Comparison of ENCODE assay signal across 8 cellular contexts in the genomic region with DNA sequence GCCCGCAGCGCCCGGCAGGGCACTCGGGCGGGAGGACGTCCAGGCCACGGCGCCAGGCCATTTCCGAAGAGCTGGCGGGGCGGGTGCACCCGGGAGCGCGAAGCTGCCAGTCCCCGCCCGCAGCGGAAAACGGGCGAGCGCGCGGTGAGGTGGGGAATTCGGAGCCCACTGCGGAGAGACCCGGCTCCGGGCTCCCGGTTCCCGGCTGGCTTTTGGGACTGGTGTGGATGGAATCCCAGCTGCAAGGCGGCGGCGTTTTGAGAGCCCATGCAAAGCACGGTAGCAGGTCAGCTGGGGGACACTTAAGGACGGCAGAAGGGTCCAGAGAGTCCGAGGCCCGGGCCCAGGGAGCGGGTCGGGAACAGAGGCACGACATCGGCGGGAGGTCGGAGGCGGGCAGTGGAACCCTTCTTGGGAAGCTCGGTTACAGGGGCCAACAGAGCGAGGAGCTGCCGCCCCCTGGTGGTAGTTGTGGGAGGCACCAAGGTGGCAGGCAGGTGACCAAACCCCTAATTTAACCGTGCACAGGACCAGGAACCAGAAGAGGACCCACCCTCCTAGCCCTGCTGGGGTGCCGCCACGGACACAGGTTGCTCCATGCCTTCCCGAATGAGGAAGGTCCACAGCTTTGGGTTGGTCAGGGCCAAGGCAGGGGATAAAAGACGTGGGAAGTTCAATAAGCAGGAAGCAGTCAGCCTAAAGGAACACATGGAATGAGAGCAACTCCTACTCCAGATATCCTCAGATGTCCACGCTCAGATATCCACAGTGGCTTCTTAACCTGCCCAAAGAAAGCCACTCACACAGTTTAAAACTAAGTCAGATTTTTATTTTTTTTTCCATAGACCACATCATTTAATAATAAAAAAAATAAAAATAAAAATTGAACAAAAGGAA. TPM values are rescaled to one million over a fixed set of nuclear protein-coding genes. Genes with fewer than 3 reads are reported as not detected.
DNase-seq lines count a peak whose midpoint lies in the region; ATAC-seq and TF ChIP-seq lines count a peak whose summit lies in the region.

No MANE protein-coding gene starts in this region.

- H3K4ac ChIP-seq in H9 (ENCODE audit: low read depth, low read length), result no peak overlapping the region

- H3K18ac ChIP-seq in H9 (ENCODE audit: insufficient read length, low read depth, low read length), result peak overlapping the region; percentile 51

- H3K56ac ChIP-seq in H9 (ENCODE audit: insufficient read length, low read depth, low read length), result no peak overlapping the region

- H2BK120ac ChIP-seq in H9 (ENCODE audit: low read depth, low read length, poor library complexity, severe bottlenecking), result no peak overlapping the region

- H3K4me1 ChIP-seq in DOHH2 (ENCODE audit: control insufficient read depth, low read length) (peaks cover 26% of the 10 kb centered on the region), H9 (ENCODE audit: insufficient read depth, low read length) (no peaks in the 10 kb centered on the region; the same call in 1 of the 2 replicates)

- DNase-seq in H9, result peak; percentile 95
- DNase-seq in NB4 (ENCODE audit: low read depth), result peak; percentile 92
- peak; percentile 82 for DNase-seq in activated gamma-delta T cell treated with anti-CD3 and anti-CD28 coated beads, Interleukin-2, amount 50 U/mL, for 16 hours (ENCODE audit: low read depth)
- peak; percentile 90 for DNase-seq in Right ventricle myocardium inferior (ENCODE audit: missing footprints)
- DNase-seq in posterior vena cava (ENCODE audit: low spot score), result peak; percentile 96
- DNase-seq in ureter (ENCODE audit: low spot score), result peak; percentile 92
- no peak for DNase-seq in COR-L47 (lab: John Stamatoyannopoulos, UW)

- H3K9me3 Mint-ChIP-seq in H9, result no peaks in the 10 kb centered on the region

- peak overlapping the region; percentile 71 for H3K14ac ChIP-seq in H9 (ENCODE audit: insufficient read depth, low read length)

- no peak overlapping the region for H2BK5ac ChIP-seq in H9 (ENCODE audit: insufficient read length, low read length)

- H2AK5ac ChIP-seq in H9 (ENCODE audit: insufficient read length, low read length), result no peak overlapping the region

- no peak overlapping the region for H2BK20ac ChIP-seq in H9 (ENCODE audit: low read depth, low read length, poor library complexity, severe bottlenecking)

- peaks cover 36% of the 10 kb centered on the region for H3K36me3 ChIP-seq in DOHH2 (ENCODE audit: control insufficient read depth, low read length)

- H3K27me3 ChIP-seq in DOHH2 (ENCODE audit: control insufficient read depth, low read length) (peaks cover 6% of the 10 kb centered on the region; the same call in 1 of the 2 replicates), H9 (ENCODE audit: insufficient read depth, low read length) (no peaks in the 10 kb centered on the region)

- H2AFZ ChIP-seq in H9 (ENCODE audit: low read length), result no peak overlapping the region

- peaks cover 15% of the 10 kb centered on the region for H3K23me2 ChIP-seq in H9 (ENCODE audit: insufficient read length, low read depth, low read length, poor library complexity, severe bottlenecking)

- no peak overlapping the region for H3K23ac ChIP-seq in H9 (ENCODE audit: insufficient read length, low read depth, low read length)

- no peak overlapping the region for H4K5ac ChIP-seq in H9 (ENCODE audit: insufficient read length, low read depth, low read length)

- H3K27ac Mint-ChIP-seq in H9, result peak overlapping the region; percentile 85 to 96 (median 93); a peak in 5 of 7 replicates

- H3K9ac ChIP-seq in H9 (ENCODE audit: extremely low read depth, insufficient read length, low read length), result peak overlapping the region; percentile 23

- no peak overlapping the region for H4K8ac ChIP-seq in H9 (replicated peaks; ENCODE audit: insufficient read length, low read depth, low read length)

- peaks cover 9% of the 10 kb centered on the region for H3K27me3 Mint-ChIP-seq in H9 (ENCODE audit: low read depth)

- TF ChIP-seq CTCF in DOHH2 (IDR thresholded peaks at IDR 0.05; ENCODE audit: low read depth, low read length, poor library complexity, severe bottlenecking) (peak; percentile 96), H9 (conservative IDR thresholded peaks at IDR 0.05) (peak; percentile 97), NB4 (IDR thresholded peaks at IDR 0.05; ENCODE audit: low read depth, low read length) (peak; percentile 85)

- ATAC-seq in Right ventricle myocardium inferior, result peak; percentile 73

- H3K79me2 ChIP-seq in DOHH2 (ENCODE audit: control insufficient read depth, low read length), result no peaks in the 10 kb centered on the region
- H3K79me2 ChIP-seq in H9 (ENCODE audit: insufficient read depth, low read length), result no peaks in the 10 kb centered on the region

- no peak overlapping the region for H3K27ac ChIP-seq in DOHH2 (ENCODE audit: low read depth, low read length)
- no peak overlapping the region for H3K27ac ChIP-seq in H9 (ENCODE audit: insufficient read length, low read depth, low read length)

- H3K4me3 ChIP-seq in DOHH2 (ENCODE audit: low read length), result peak overlapping the region; percentile 76
- H3K4me3 ChIP-seq in NB4 (ENCODE audit: low read depth, low read length), result peak overlapping the region; percentile 46

- H4K91ac ChIP-seq in H9 (ENCODE audit: insufficient read length, low read depth, low read length), result no peak overlapping the region

- peak overlapping the region; percentile 95 for H3K4me2 ChIP-seq in DOHH2 (ENCODE audit: low read length)
- H3K4me2 ChIP-seq in H9 (ENCODE audit: insufficient read depth, insufficient read length, low read length), result peak overlapping the region; percentile 96

- peaks cover 15 to 18% of the 10 kb centered on the region in 2 experiments for H3K4me1 Mint-ChIP-seq in H9

- peaks cover 26 to 57% (median 56%) of the 10 kb centered on the region in 3 experiments for H3K36me3 Mint-ChIP-seq in H9 (ENCODE audit: insufficient read depth in 1 of 3, low read depth in 3 of 3)

- H3K4me3 Mint-ChIP-seq in H9, result peak overlapping the region; percentile 85 to 92

- peaks cover 30% of the 10 kb centered on the region for H3F3A ChIP-seq in DOHH2 (ENCODE audit: control insufficient read depth, insufficient read depth)

- no CpG with 5 or more reads among the region's 51 CpGs for WGBS in H9 (ENCODE audit: extremely low coverage, insufficient read length, low lambda C conversion rate)

- H2BK15ac ChIP-seq in H9 (ENCODE audit: low read depth, low read length), result no peak overlapping the region

- H3T11ph ChIP-seq in H9 (ENCODE audit: low read length), result no peak overlapping the region

- no peaks in the 10 kb centered on the region for H3K9me2 ChIP-seq in DOHH2 (replicated peaks; ENCODE audit: control insufficient read depth, low read length)

- no peaks in the 10 kb centered on the region for H4K20me1 ChIP-seq in DOHH2 (ENCODE audit: control insufficient read depth, insufficient read depth, low read depth, low read length)
- no peaks in the 10 kb centered on the region for H4K20me1 ChIP-seq in H9 (ENCODE audit: control insufficient read depth, insufficient read depth, insufficient read length)

- intact Hi-C loops in Right ventricle myocardium inferior (cut with DNase I), result loop anchor here (1.0 to 10.0 kb wide), 4 partner anchors 63 to 503 kb away; a partner anchor contains a TSS
- intact Hi-C loops in posterior vena cava (cut with DNase I), result loop anchor here (2.0 to 5.0 kb wide), 2 partner anchors 71 kb away; no protein-coding TSS in a partner anchor

- H3K9me3 ChIP-seq in DOHH2 (ENCODE audit: control insufficient read depth, insufficient read depth, low read length) (no peaks in the 10 kb centered on the region), H9 (ENCODE audit: control insufficient read depth, low read depth, low read length) (no peaks in the 10 kb centered on the region)

- no peak overlapping the region for H2BK12ac ChIP-seq in H9 (ENCODE audit: insufficient read length, low read depth, low read length)

- H3K79me1 ChIP-seq in H9 (ENCODE audit: insufficient read depth, low read depth, low read length, poor library complexity, severe bottlenecking), result no peaks in the 10 kb centered on the region

- peak; percentile 27 for TF ChIP-seq POLR2A in NB4 (IDR thresholded peaks at IDR 0.05; ENCODE audit: extremely low read depth, insufficient read length)

RNA-seq across cellular contexts. Expression of a gene that starts 0.7 kb away (rescaled TPM):
- total RNA-seq in H9 (2021) (16.7 and 16.9 TPM in 2 replicates), Right ventricle myocardium inferior (2.5 TPM), posterior vena cava (1 to 10 TPM; 1.8 to 2.9 TPM), ureter (3.7 TPM)

RNA-seq across cellular contexts. Expression of a gene that starts 16.0 kb away (rescaled TPM):
- not detected in 2 replicates for total RNA-seq in H9 (2021)
- not detected for total RNA-seq in Right ventricle myocardium inferior
- total RNA-seq in posterior vena cava, result not detected
- not detected for total RNA-seq in ureter

RNA-seq across cellular contexts. Expression of a gene that starts 23.3 kb away (rescaled TPM):
- total RNA-seq in H9 (2021) (252 and 253 TPM in 2 replicates), Right ventricle myocardium inferior (134 TPM), posterior vena cava (10 to 100 TPM; 71.5 to 78.8 TPM), ureter (67.6 TPM)

RNA-seq across cellular contexts. Expression of a gene that starts 36.9 kb away (rescaled TPM):
- 314 and 333 TPM in 2 replicates for total RNA-seq in H9 (2021)
- 73.9 TPM for total RNA-seq in Right ventricle myocardium inferior
- total RNA-seq in posterior vena cava, result 100 to 1,000 TPM in 1 of 2 donors, 10 to 100 TPM in 1; 85.9 to 112 TPM
- total RNA-seq in ureter, result 229 TPM

RNA-seq across cellular contexts. Expression of a gene that starts 37.3 kb away (rescaled TPM):
- 65.1 and 66.9 TPM in 2 replicates for total RNA-seq in H9 (2021)
- total RNA-seq in Right ventricle myocardium inferior, result 22.4 TPM
- 10 to 100 TPM; 35.2 to 38.7 TPM for total RNA-seq in posterior vena cava
- total RNA-seq in ureter, result 40.2 TPM
